In the genomic region with DNA sequence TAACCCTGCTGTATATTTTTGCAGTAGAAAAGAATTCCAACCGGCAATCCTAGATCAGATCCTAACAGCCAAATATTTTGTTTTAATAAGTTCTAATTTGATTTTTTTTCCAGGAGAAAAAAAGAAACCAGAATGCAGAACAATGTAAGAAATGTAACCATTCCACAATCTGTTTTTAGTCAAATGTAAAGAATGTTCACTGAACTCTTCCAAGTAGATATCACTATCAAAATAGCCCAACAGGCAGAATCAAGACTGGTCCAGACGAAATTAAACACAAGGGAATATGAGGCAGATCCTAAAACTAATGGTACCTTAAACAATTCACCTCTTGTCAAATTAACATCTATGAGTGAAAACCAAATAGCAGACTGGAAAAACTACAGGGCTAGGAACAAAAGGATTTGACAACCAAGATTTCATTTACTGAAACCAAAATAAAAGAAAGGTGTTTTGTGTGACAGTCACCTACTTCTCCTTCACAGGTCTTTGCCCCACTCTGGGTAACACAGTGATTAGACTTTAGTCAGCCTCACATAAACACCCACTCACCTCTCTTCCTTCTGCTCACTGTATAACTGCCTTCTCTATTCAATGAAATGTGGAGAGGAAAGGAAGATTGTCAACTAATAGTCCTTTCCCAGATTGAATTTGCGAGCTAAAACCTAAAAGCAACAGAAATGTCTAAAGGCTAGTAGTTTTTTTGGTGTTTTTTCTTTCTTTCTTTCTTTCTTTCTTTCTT, we compare ENCODE assay signal across 1 cellular context.
TF ChIP-seq lines count a peak whose summit lies in the region.

No MANE protein-coding gene starts in this region.

TF ChIP-seq in GM23338, 12 proteins besides CTCF, POLR2A, EP300 and RAD21:
- no peak for TF ChIP-seq ZNF114 (CRISPR knock-in tag; IDR thresholded peaks at IDR 0.05)
- TF ChIP-seq POLR2AphosphoS5 (IDR thresholded peaks at IDR 0.05; ENCODE audit: low read depth): no peak
- no peak for TF ChIP-seq EZH2 (IDR thresholded peaks at IDR 0.05; ENCODE audit: low read depth, unreplicated experiment)
- TF ChIP-seq, protein P1, sequence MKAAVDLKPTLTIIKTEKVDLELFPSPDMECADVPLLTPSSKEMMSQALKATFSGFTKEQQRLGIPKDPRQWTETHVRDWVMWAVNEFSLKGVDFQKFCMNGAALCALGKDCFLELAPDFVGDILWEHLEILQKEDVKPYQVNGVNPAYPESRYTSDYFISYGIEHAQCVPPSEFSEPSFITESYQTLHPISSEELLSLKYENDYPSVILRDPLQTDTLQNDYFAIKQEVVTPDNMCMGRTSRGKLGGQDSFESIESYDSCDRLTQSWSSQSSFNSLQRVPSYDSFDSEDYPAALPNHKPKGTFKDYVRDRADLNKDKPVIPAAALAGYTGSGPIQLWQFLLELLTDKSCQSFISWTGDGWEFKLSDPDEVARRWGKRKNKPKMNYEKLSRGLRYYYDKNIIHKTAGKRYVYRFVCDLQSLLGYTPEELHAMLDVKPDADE (IDR thresholded peaks at IDR 0.05): no peak
- TF ChIP-seq STAT1 (IDR thresholded peaks at IDR 0.05; ENCODE audit: unreplicated experiment): no peak
- no peak for TF ChIP-seq NANOG (IDR thresholded peaks at IDR 0.05; ENCODE audit: borderline replicate concordance)
- no peak for TF ChIP-seq EZH2phosphoT487 (IDR thresholded peaks at IDR 0.05; ENCODE audit: unreplicated experiment)
- TF ChIP-seq, protein P2, sequence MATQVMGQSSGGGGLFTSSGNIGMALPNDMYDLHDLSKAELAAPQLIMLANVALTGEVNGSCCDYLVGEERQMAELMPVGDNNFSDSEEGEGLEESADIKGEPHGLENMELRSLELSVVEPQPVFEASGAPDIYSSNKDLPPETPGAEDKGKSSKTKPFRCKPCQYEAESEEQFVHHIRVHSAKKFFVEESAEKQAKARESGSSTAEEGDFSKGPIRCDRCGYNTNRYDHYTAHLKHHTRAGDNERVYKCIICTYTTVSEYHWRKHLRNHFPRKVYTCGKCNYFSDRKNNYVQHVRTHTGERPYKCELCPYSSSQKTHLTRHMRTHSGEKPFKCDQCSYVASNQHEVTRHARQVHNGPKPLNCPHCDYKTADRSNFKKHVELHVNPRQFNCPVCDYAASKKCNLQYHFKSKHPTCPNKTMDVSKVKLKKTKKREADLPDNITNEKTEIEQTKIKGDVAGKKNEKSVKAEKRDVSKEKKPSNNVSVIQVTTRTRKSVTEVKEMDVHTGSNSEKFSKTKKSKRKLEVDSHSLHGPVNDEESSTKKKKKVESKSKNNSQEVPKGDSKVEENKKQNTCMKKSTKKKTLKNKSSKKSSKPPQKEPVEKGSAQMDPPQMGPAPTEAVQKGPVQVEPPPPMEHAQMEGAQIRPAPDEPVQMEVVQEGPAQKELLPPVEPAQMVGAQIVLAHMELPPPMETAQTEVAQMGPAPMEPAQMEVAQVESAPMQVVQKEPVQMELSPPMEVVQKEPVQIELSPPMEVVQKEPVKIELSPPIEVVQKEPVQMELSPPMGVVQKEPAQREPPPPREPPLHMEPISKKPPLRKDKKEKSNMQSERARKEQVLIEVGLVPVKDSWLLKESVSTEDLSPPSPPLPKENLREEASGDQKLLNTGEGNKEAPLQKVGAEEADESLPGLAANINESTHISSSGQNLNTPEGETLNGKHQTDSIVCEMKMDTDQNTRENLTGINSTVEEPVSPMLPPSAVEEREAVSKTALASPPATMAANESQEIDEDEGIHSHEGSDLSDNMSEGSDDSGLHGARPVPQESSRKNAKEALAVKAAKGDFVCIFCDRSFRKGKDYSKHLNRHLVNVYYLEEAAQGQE (IDR thresholded peaks at IDR 0.05; ENCODE audit: unreplicated experiment): no peak
- TF ChIP-seq JUNB (IDR thresholded peaks at IDR 0.05; ENCODE audit: unreplicated experiment): no peak
- TF ChIP-seq, protein P3, sequence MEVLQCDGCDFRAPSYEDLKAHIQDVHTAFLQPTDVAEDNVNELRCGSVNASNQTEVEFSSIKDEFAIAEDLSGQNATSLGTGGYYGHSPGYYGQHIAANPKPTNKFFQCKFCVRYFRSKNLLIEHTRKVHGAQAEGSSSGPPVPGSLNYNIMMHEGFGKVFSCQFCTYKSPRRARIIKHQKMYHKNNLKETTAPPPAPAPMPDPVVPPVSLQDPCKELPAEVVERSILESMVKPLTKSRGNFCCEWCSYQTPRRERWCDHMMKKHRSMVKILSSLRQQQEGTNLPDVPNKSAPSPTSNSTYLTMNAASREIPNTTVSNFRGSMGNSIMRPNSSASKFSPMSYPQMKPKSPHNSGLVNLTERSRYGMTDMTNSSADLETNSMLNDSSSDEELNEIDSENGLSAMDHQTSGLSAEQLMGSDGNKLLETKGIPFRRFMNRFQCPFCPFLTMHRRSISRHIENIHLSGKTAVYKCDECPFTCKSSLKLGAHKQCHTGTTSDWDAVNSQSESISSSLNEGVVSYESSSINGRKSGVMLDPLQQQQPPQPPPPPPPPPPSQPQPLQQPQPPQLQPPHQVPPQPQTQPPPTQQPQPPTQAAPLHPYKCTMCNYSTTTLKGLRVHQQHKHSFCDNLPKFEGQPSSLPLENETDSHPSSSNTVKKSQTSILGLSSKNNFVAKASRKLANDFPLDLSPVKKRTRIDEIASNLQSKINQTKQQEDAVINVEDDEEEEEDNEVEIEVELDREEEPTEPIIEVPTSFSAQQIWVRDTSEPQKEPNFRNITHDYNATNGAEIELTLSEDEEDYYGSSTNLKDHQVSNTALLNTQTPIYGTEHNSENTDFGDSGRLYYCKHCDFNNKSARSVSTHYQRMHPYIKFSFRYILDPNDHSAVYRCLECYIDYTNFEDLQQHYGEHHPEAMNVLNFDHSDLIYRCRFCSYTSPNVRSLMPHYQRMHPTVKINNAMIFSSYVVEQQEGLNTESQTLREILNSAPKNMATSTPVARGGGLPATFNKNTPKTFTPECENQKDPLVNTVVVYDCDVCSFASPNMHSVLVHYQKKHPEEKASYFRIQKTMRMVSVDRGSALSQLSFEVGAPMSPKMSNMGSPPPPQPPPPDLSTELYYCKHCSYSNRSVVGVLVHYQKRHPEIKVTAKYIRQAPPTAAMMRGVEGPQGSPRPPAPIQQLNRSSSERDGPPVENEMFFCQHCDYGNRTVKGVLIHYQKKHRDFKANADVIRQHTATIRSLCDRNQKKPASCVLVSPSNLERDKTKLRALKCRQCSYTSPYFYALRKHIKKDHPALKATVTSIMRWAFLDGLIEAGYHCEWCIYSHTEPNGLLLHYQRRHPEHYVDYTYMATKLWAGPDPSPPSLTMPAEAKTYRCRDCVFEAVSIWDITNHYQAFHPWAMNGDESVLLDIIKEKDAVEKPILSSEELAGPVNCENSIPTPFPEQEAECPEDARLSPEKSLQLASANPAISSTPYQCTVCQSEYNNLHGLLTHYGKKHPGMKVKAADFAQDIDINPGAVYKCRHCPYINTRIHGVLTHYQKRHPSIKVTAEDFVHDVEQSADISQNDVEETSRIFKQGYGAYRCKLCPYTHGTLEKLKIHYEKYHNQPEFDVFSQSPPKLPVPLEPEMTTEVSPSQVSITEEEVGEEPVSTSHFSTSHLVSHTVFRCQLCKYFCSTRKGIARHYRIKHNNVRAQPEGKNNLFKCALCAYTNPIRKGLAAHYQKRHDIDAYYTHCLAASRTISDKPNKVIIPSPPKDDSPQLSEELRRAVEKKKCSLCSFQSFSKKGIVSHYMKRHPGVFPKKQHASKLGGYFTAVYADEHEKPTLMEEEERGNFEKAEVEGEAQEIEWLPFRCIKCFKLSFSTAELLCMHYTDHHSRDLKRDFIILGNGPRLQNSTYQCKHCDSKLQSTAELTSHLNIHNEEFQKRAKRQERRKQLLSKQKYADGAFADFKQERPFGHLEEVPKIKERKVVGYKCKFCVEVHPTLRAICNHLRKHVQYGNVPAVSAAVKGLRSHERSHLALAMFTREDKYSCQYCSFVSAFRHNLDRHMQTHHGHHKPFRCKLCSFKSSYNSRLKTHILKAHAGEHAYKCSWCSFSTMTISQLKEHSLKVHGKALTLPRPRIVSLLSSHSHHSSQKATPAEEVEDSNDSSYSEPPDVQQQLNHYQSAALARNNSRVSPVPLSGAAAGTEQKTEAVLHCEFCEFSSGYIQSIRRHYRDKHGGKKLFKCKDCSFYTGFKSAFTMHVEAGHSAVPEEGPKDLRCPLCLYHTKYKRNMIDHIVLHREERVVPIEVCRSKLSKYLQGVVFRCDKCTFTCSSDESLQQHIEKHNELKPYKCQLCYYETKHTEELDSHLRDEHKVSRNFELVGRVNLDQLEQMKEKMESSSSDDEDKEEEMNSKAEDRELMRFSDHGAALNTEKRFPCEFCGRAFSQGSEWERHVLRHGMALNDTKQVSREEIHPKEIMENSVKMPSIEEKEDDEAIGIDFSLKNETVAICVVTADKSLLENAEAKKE (CRISPR knock-in tag; IDR thresholded peaks at IDR 0.05): no peak
- TF ChIP-seq ZNF331 (CRISPR knock-in tag; IDR thresholded peaks at IDR 0.05; ENCODE audit: low read depth): no peak
- TF ChIP-seq CREB1 (CRISPR knock-in tag; IDR thresholded peaks at IDR 0.05; ENCODE audit: low read depth): no peak
TF ChIP-seq in GM23338: peak in this region for 0.
